Comparison of ENCODE assay signal across 8 cellular contexts in genomic region chr16:27326738-27327585, GRCh38. TPM values are rescaled to one million over a fixed set of nuclear protein-coding genes. Genes with fewer than 3 reads are reported as not detected.
DNase-seq lines count a peak whose midpoint lies in the region; ATAC-seq and TF ChIP-seq lines count a peak whose summit lies in the region.

No MANE protein-coding gene starts in this region.

- no TSS peak for BruUV-seq in PC-9 (replicated peaks; lab: Mats Ljungman, UMichigan)

- in situ Hi-C loops in ACHN (cut with HindIII; ENCODE audit: low pct_ligation_motif_present, low pct_unique_long_range_greater_than_20kb, low sequenced_read_pairs): no loop called here

- H3F3A ChIP-seq in PC-9 (ENCODE audit: insufficient read depth, low read depth): peaks cover 49% of the 10 kb centered on the region

- H3K4me2 ChIP-seq in PC-9: peak overlapping the region; percentile 69

- peaks cover 87% of the 10 kb centered on the region for H3K79me2 ChIP-seq in PC-9 (ENCODE audit: low read depth)

- H2AFZ ChIP-seq in PC-9: no peak overlapping the region

- H3K27me3 ChIP-seq in PC-9 (ENCODE audit: insufficient read depth, low read depth) (no peaks in the 10 kb centered on the region), adrenal gland (no peaks in the 10 kb centered on the region), right atrium auricular region (no peaks in the 10 kb centered on the region)

- TF ChIP-seq CTCF in PC-9 (conservative IDR thresholded peaks at IDR 0.05) (0 out of 2 replicates have a peak, but pooled peaks have one; percentile 34), adrenal gland (IDR thresholded peaks at IDR 0.05) (peak in 4 of 6 experiments; percentile 15 to 39 (median 28)), right atrium auricular region (IDR thresholded peaks at IDR 0.05) (peak in 1 of 2 donors; percentile 26)

- peak; percentile 96 for DNase-seq in ACHN
- DNase-seq in GOT3 (lab: John Stamatoyannopoulos, UW): peak; percentile 54
- DNase-seq in PC-9: peak; percentile 97 to 99
- DNase-seq in adrenal gland: peak; percentile 83 to 97 (median 95)
- DNase-seq in right atrium auricular region (ENCODE audit: low spot score): peak; percentile 95
- peak; percentile 29 for DNase-seq in putamen (ENCODE audit: low spot score)

- 3 to 11% (median 8%) methylated on average over 5 to 19 of the region's 19 CpGs for whole genome bisulfite sequencing in adrenal gland, 4 donors

- no peak for ATAC-seq in HG03521 (IDR thresholded peaks at IDR 0.05; ENCODE audit: unreplicated experiment)
- no peak for ATAC-seq in GM18517 (IDR thresholded peaks at IDR 0.05; ENCODE audit: unreplicated experiment)

- no peaks in the 10 kb centered on the region for H3K9me2 ChIP-seq in PC-9 (ENCODE audit: insufficient read depth)

- H3K9me3 ChIP-seq in PC-9 (ENCODE audit: insufficient read depth, low read depth): no peaks in the 10 kb centered on the region
- no peaks in the 10 kb centered on the region for H3K9me3 ChIP-seq in adrenal gland (replicated peaks in 1 of 3)
- no peaks in the 10 kb centered on the region for H3K9me3 ChIP-seq in right atrium auricular region

- peak overlapping the region; percentile 98 for H3K27ac ChIP-seq in PC-9
- H3K27ac ChIP-seq in adrenal gland: peak overlapping the region; percentile 84 to 99 (median 94)
- peak overlapping the region; percentile 85 to 91 for H3K27ac ChIP-seq in right atrium auricular region

- CTCF ChIA-PET in PC-9 (lab: Charles Lee): interaction anchor here (0.8 to 1.0 kb wide), 2 partner anchors 11 to 92 kb away, joined by 3 to 4 read pairs; no protein-coding TSS in a partner anchor

- no peaks in the 10 kb centered on the region for H4K20me1 ChIP-seq in PC-9 (ENCODE audit: insufficient read depth)

- POLR2A ChIA-PET in PC-9 (lab: Charles Lee; ENCODE audit: unreplicated experiment): interaction anchor here (0.6 kb wide), 1 partner anchor 86 kb away, joined by 8 read pairs; no protein-coding TSS in a partner anchor

- intact Hi-C loops in PC-9 (cut with micrococcal nuclease; ENCODE audit: unreplicated experiment) (loop anchor here (1.0 kb wide), 3 partner anchors 12 to 92 kb away; no protein-coding TSS in a partner anchor), adrenal gland (cut with DNase I) (no loop called here)

- H3K4me3 ChIP-seq in PC-9: peak overlapping the region; percentile 11; the same call in 1 of the 2 replicates
- peak overlapping the region in 1 of 4 donors; percentile 39 for H3K4me3 ChIP-seq in adrenal gland
- H3K4me3 ChIP-seq in right atrium auricular region: peak overlapping the region in 1 of 2 donors; percentile 8

- H3K4me1 ChIP-seq in PC-9 (replicated peaks; ENCODE audit: insufficient read depth) (peaks cover 60% of the 10 kb centered on the region), adrenal gland (replicated peaks in 1 of 2) (peaks cover 62 to 91% of the 10 kb centered on the region in 2 donors), right atrium auricular region (peaks cover 0 to 62% of the 10 kb centered on the region in 2 donors)

- peak in 1 of 2 donors; percentile 70 for TF ChIP-seq POLR2A in adrenal gland (IDR thresholded peaks at IDR 0.05)

- H3K36me3 ChIP-seq in PC-9 (ENCODE audit: low read depth): peaks cover under 1% of the 10 kb centered on the region; the same call in 1 of the 2 replicates
- no peaks in the 10 kb centered on the region for H3K36me3 ChIP-seq in adrenal gland (replicated peaks in 1 of 2)
- H3K36me3 ChIP-seq in right atrium auricular region: peaks cover 3% of the 10 kb centered on the region

RNA-seq across cellular contexts. Expression of gene IL4R, which starts 13.2 kb away (rescaled TPM):
- total RNA-seq in PC-9 (2021) (65.3 and 76.5 TPM in 2 replicates), adrenal gland (100 to 1,000 TPM in 3 of 8 donors, 10 to 100 TPM in 5; 32.4 to 142 (median 62.8) TPM), right atrium auricular region (10 to 100 TPM; 11.9 to 35.5 TPM)
- polyA plus RNA-seq in adrenal gland: 10 to 100 TPM; 25.6 to 46.7 (median 46.6) TPM

RNA-seq across cellular contexts. Expression of gene NSMCE1, which starts 58.4 kb away (rescaled TPM):
- total RNA-seq in PC-9 (2021) (114 and 121 TPM in 2 replicates), adrenal gland (100 to 1,000 TPM in 1 of 8 donors, 10 to 100 TPM in 7; 75.0 to 182 (median 91.1) TPM), right atrium auricular region (10 to 100 TPM; 24.0 to 35.8 TPM)
- 10 to 100 TPM; 54.3 to 93.9 (median 79.4) TPM for polyA plus RNA-seq in adrenal gland

Comparison
In these comparisons a context has a peak if more than half of its experiments do, and no peak if none do; other contexts are left out.
1. DNase-seq: peak in every context shown above with its lines; median percentile 98 in PC-9; 96 in ACHN; 95 in adrenal gland; 95 in right atrium auricular region; 54 in GOT3; 29 in putamen.